ENCODE assay signal across 10 cellular contexts in the genomic region with DNA sequence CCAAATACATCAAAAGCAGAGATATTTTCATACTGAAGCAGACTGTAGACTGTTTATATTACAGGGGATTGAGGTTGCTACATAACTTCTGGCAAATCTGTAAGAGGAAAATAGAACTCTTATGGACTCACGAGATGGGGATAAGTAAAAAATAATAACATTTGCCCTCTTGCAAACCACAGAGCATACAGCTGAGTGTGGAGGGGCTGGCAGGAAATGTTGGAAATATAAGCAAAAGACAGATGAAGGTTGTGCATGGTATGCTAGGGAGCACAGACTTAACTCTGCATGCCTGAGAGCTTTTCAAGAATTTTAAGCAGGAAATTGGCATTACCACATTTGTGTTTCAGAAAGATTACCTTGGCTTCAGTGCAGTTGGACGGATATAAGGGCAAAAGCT.
"Had no signal": no experiment of that assay in that cellular context is flagged by ENCODE, and none has a peak within 500 bp of the region (broad histone marks: within the 10 kb centered on the region; RNA-seq: fewer than 3 reads in every experiment).

No MANE protein-coding gene starts in this region.

- H3K4me3 ChIP-seq: mucosa of descending colon, transverse colon had no signal

- H3K36me3 ChIP-seq: neutrophil, transverse colon had no signal

- H3K4me1 ChIP-seq: transverse colon had no signal

- H3K9me3 ChIP-seq: mucosa of descending colon, neutrophil, transverse colon had no signal

- H3K27ac ChIP-seq: neutrophil, transverse colon had no signal

- DNase-seq: activated CD4-positive, alpha-beta T cell treated with anti-CD3 and anti-CD28 coated beads, Interleukin-2, amount 50 U/mL, for 1 hour; activated naive CD4-positive, alpha-beta T cell treated with anti-CD3 and anti-CD28 coated beads, Interleukin-2, amount 50 U/mL, for 16 hours; mucosa of descending colon; naive thymus-derived CD8-positive, alpha-beta T cell; right cardiac atrium; stimulated activated CD4-positive, alpha-beta T cell treated with anti-CD3 and anti-CD28 coated beads, Interleukin-2, amount 100 ng/mL, for 24 hours; stimulated activated naive B cell treated with anti-CD40 and anti-IgM and Interleukin-4, amounts not matched to agents 10 μg/mL and 1 μg/mL and 100 μg/mL, for 72 hours; T-helper 17 cell; transverse colon had no signal

- H3K27me3 ChIP-seq: neutrophil, transverse colon had no signal
